Comparison of ENCODE assay signal across 8 cellular contexts in genomic region chr21:17612565-17613241, GRCh38. TPM values are rescaled to one million over a fixed set of nuclear protein-coding genes. Genes with fewer than 3 reads are reported as not detected.
DNase-seq lines count a peak whose midpoint lies in the region; ATAC-seq and TF ChIP-seq lines count a peak whose summit lies in the region.

TSS of gene BTG3 (minus strand) at chr21:17612901. CDS start at chr21:17609144, 3,757 bp downstream.

- DNase-seq in Daoy (ENCODE audit: low read depth) (peak; percentile 89), KBM-7 (peak; percentile 78), SK-MEL-5 (ENCODE audit: low read depth, low spot score) (peak; percentile 78), nucleus accumbens (lab: John Stamatoyannopoulos, UW) (peak in 53 of 56 donors; percentile 14 to 89 (median 66)), substantia nigra (lab: John Stamatoyannopoulos, UW) (peak in 47 of 49 donors; percentile 21 to 82 (median 64))
- peak; percentile 38 to 80 (median 47) for DNase-seq in activated naive CD4-positive, alpha-beta T cell (lab: John Stamatoyannopoulos, UW)

- in situ Hi-C loops in KBM-7 (cut with MboI; ENCODE audit: low pct_unique_long_range_greater_than_20kb, low sequenced_read_pairs) (no loop called here), SK-MEL-5 (cut with HindIII; ENCODE audit: low pct_unique_long_range_greater_than_20kb, low sequenced_read_pairs) (no loop called here)

- H3K4me3 ChIP-seq in gastroesophageal sphincter = peak within 1 kb of the TSS; percentile 71 to 89

- WGBS in gastroesophageal sphincter (ENCODE audit: low coverage in 1 of 2), 2 donors = no CpG with 5 or more reads among the region's 102 CpGs

- peak within 1 kb of the TSS; percentile 59 to 94 (median 92) for H3K27ac ChIP-seq in gastroesophageal sphincter
- H3K27ac ChIP-seq in substantia nigra (ENCODE audit: low read depth, low read length, poor library complexity, severe bottlenecking) = peak within 1 kb of the TSS; percentile 79

- no peak for TF ChIP-seq CTCF in gastroesophageal sphincter (IDR thresholded peaks at IDR 0.05)

- TF ChIP-seq EP300 in gastroesophageal sphincter (IDR thresholded peaks at IDR 0.05) = no peak

- peaks cover 0 to 10% of the 10 kb centered on the region in 2 donors for H3K36me3 ChIP-seq in gastroesophageal sphincter

- TF ChIP-seq POLR2A in gastroesophageal sphincter (IDR thresholded peaks at IDR 0.05) = peak; percentile 95 to 96

- ATAC-seq in GM21717 (IDR thresholded peaks at IDR 0.05; ENCODE audit: unreplicated experiment) = peak; percentile 80
- peak; percentile 90 for ATAC-seq in gastroesophageal sphincter

- peaks cover 0 to 22% (median 9%) of the 10 kb centered on the region in 3 donors for H3K4me1 ChIP-seq in gastroesophageal sphincter

- no peaks in the 10 kb centered on the region for H3K9me3 ChIP-seq in gastroesophageal sphincter

- no peaks in the 10 kb centered on the region for H3K27me3 ChIP-seq in gastroesophageal sphincter

RNA-seq across cellular contexts. Expression of gene BTG3, which starts in this region (rescaled TPM):
- 58.0 and 67.3 TPM in 2 replicates for total RNA-seq in Daoy (2014; rRNA removed; shearing (Covaris generic))
- 45.5 and 48.2 TPM in 2 replicates for total RNA-seq in SK-MEL-5 (2014; rRNA removed; shearing (Covaris generic))
- 76.1 and 86.0 TPM in 2 replicates for polyA plus RNA-seq in SK-MEL-5 (2015; cell fraction: cytosol; rRNA removed)
- 75.8 and 126 TPM in 2 replicates for polyA plus RNA-seq in SK-MEL-5 (2015; cell fraction: nucleus; rRNA removed)
- 10 to 100 TPM; 23.1 to 52.0 (median 38.8) TPM for total RNA-seq in gastroesophageal sphincter

Comparison
In these comparisons a context has a peak if more than half of its experiments do, and no peak if none do; other contexts are left out.
1. Peak in every context shown above with its lines: DNase-seq, ATAC-seq, H3K4me3 ChIP-seq and H3K27ac ChIP-seq.